Comparison of ENCODE assay signal across 1 cellular context in the genomic region with DNA sequence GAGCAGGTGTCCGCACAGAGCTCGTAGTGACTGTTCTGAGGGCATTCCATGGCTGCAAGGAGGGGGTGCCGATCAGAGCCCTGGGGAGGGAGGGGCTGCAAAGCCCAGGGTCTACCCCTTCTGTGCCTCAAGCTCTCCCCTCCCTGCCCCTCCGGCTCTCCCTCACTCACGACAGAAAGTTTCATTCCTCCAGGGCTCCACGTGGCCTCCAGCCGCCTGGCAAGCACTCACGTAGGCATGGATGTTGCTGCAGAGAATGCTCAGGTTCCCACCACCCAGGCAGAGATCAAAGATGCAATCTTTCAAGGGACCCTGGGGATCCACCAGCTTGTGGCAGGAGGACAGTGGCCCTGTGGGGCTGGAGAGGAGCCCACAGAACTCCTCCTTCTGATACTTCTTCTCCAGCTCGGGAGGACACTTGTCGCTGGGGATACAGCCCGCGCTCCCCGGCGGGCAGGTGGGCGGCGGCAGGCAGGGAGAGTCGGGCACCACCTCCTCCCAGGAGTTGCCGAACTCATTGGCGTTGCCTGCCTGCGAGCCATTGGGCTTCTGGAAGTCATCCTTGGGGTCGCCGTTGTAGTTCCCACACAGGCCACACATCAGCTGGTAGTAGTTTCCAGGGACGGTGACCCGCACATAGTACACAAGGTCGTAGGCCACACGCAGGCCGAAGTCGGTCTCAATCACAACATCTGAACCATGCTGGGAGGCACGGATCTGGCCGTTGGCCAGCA. TPM values are rescaled to one million over a fixed set of nuclear protein-coding genes. Genes with fewer than 3 reads are reported as not detected.
"Had no signal": no experiment of that assay in that cellular context is flagged by ENCODE, and none has a peak within 500 bp of the region (broad histone marks: within the 10 kb centered on the region; RNA-seq: fewer than 3 reads in every experiment).

No MANE protein-coding gene starts in this region.

RNA-seq across cellular contexts. Expression of gene FCGBP, which starts 48.4 kb away (rescaled TPM):
- total RNA-seq: endothelial cell of umbilical vein had no signal
